ENCODE assay signal across 1 cellular context in genomic region chr3:197949767-197950660, GRCh38.
TF ChIP-seq lines count a peak whose summit lies in the region.

RPL35A (plus strand) TSS chr3:197950190; CDS start chr3:197950968, 778 bp downstream.

TF ChIP-seq in GM12878, 131 proteins besides CTCF, POLR2A, EP300 and RAD21 (continued from another document and continues in another):
- TF ChIP-seq TAF1 (IDR thresholded peaks at IDR 0.05; ENCODE audit: borderline replicate concordance, low read depth, low read length), result peak; percentile 98
- TF ChIP-seq ATF7 (IDR thresholded peaks at IDR 0.05; ENCODE audit: low read depth), result peak; percentile 49; the same call in 1 of the 2 replicates
- peak; percentile 83 for TF ChIP-seq KLF5 (IDR thresholded peaks at IDR 0.05; ENCODE audit: partially characterized antibody)
- TF ChIP-seq ZBTB11 (CRISPR knock-in tag; IDR thresholded peaks at IDR 0.05), result no peak
- TF ChIP-seq POLR2AphosphoS5 (IDR thresholded peaks at IDR 0.05; ENCODE audit: low read length), result peak; percentile 100
- TF ChIP-seq CHD4 (IDR thresholded peaks at IDR 0.05), result no peak
- TF ChIP-seq BRCA1 (IDR thresholded peaks at IDR 0.05; ENCODE audit: low read depth, low read length), result no peak
- peak; percentile 78 for TF ChIP-seq PBX3 (IDR thresholded peaks at IDR 0.05; ENCODE audit: insufficient replicate concordance, low read depth, low read length)
- TF ChIP-seq CREB1 (IDR thresholded peaks at IDR 0.05; ENCODE audit: low read depth), result peak; percentile 57; the same call in 1 of the 2 replicates
- peak; percentile 16; the same call in 1 of the 2 replicates for TF ChIP-seq DPF2 (IDR thresholded peaks at IDR 0.05)
- TF ChIP-seq EGR1 (IDR thresholded peaks at IDR 0.05; ENCODE audit: borderline replicate concordance in 1 of 2, low read depth in 2 of 2, low read length in 2 of 2), result no peak
- TF ChIP-seq SRF (IDR thresholded peaks at IDR 0.05; ENCODE audit: low read depth in 2 of 2, low read length in 2 of 2), result no peak
- TF ChIP-seq KDM1A (IDR thresholded peaks at IDR 0.05; ENCODE audit: borderline replicate concordance), result no peak
- TF ChIP-seq TCF12 (IDR thresholded peaks at IDR 0.05; ENCODE audit: low read depth, low read length), result peak; percentile 29; the same call in 1 of the 2 replicates
- TF ChIP-seq FOXK2 (IDR thresholded peaks at IDR 0.05), result peak; percentile 21; the same call in 1 of the 2 replicates
- TF ChIP-seq GATAD2B (conservative IDR thresholded peaks at IDR 0.05; ENCODE audit: low read depth), result 0 out of 2 replicates have a peak, but pooled peaks have one; percentile 41
- peak; percentile 43 for TF ChIP-seq ZNF687 (IDR thresholded peaks at IDR 0.05)
- TF ChIP-seq TCF3 (IDR thresholded peaks at IDR 0.05; ENCODE audit: borderline replicate concordance, insufficient read depth, low read depth, low read length), result no peak
- no peak for TF ChIP-seq TBL1XR1 (IDR thresholded peaks at IDR 0.05; ENCODE audit: low read depth, low read length)
- no peak for TF ChIP-seq E2F4 (IDR thresholded peaks at IDR 0.05; ENCODE audit: low read depth, low read length)
- TF ChIP-seq ZBED1 (IDR thresholded peaks at IDR 0.05; ENCODE audit: borderline replicate concordance), result peak; percentile 11; the same call in 1 of the 2 replicates
- TF ChIP-seq ZNF207 (IDR thresholded peaks at IDR 0.05; ENCODE audit: borderline replicate concordance), result peak; percentile 86; the same call in 1 of the 2 replicates
- TF ChIP-seq SMARCA5 (IDR thresholded peaks at IDR 0.05), result no peak
- peak; percentile 73 for TF ChIP-seq RUNX3 (IDR thresholded peaks at IDR 0.05; ENCODE audit: low read length)
- TF ChIP-seq SREBF1 (IDR thresholded peaks at IDR 0.05; ENCODE audit: low read length), result peak; percentile 56; the same call in 1 of the 2 replicates
- TF ChIP-seq MLLT1 (IDR thresholded peaks at IDR 0.05), result peak; percentile 89
- no peak for TF ChIP-seq ZSCAN29 (IDR thresholded peaks at IDR 0.05)
- no peak for TF ChIP-seq ZNF24 (IDR thresholded peaks at IDR 0.05)
- TF ChIP-seq MYC (IDR thresholded peaks at IDR 0.05; ENCODE audit: insufficient read depth, insufficient read length, insufficient replicate concordance, low read length, severe bottlenecking), result peak; percentile 80
- TF ChIP-seq BACH1 (IDR thresholded peaks at IDR 0.05; ENCODE audit: borderline replicate concordance), result no peak; the same call in 1 of the 2 replicates
- TF ChIP-seq TARDBP (IDR thresholded peaks at IDR 0.05; ENCODE audit: borderline replicate concordance), result peak; percentile 35; the same call in 1 of the 2 replicates
- no peak for TF ChIP-seq HDAC2 (IDR thresholded peaks at IDR 0.05)
- no peak for TF ChIP-seq SUPT20H (IDR thresholded peaks at IDR 0.05; ENCODE audit: borderline replicate concordance, control insufficient read depth, low read depth, low read length)
- peak; percentile 53 for TF ChIP-seq ELK1 (IDR thresholded peaks at IDR 0.05; ENCODE audit: low read depth, low read length)
- peak; percentile 40 for TF ChIP-seq IKZF1 (conservative IDR thresholded peaks at IDR 0.05)
- no peak for TF ChIP-seq TCF7 (IDR thresholded peaks at IDR 0.05; ENCODE audit: borderline replicate concordance)
- TF ChIP-seq NFYA (IDR thresholded peaks at IDR 0.05; ENCODE audit: borderline replicate concordance, low read depth, low read length), result no peak
- no peak for TF ChIP-seq CEBPB (IDR thresholded peaks at IDR 0.05; ENCODE audit: borderline replicate concordance in 1 of 2, low read depth in 2 of 2, low read length in 2 of 2)
- TF ChIP-seq IRF3 (IDR thresholded peaks at IDR 0.05), result 0 out of 2 replicates have a peak, but pooled peaks have one; percentile 54
- TF ChIP-seq ZZZ3 (IDR thresholded peaks at IDR 0.05; ENCODE audit: control insufficient read depth, insufficient read length, low read depth), result peak; percentile 73
- TF ChIP-seq ZNF217 (IDR thresholded peaks at IDR 0.05), result no peak
- peak; percentile 65 for TF ChIP-seq NFIC (IDR thresholded peaks at IDR 0.05; ENCODE audit: low read depth, low read length)
- no peak for TF ChIP-seq EZH2 (IDR thresholded peaks at IDR 0.05; ENCODE audit: borderline replicate concordance, control insufficient read depth, low read depth, low read length)
- TF ChIP-seq CREM (IDR thresholded peaks at IDR 0.05; ENCODE audit: low read depth), result peak; percentile 45; the same call in 1 of the 2 replicates
- TF ChIP-seq CUX1 (IDR thresholded peaks at IDR 0.05; ENCODE audit: insufficient replicate concordance, low read depth, low read length), result no peak
- no peak for TF ChIP-seq NRF1 (conservative IDR thresholded peaks at IDR 0.05; ENCODE audit: low read depth, low read length)
- peak; percentile 79; the same call in 1 of the 2 replicates for TF ChIP-seq MTA3 (IDR thresholded peaks at IDR 0.05; ENCODE audit: borderline replicate concordance, low read length)
